In the genomic region with DNA sequence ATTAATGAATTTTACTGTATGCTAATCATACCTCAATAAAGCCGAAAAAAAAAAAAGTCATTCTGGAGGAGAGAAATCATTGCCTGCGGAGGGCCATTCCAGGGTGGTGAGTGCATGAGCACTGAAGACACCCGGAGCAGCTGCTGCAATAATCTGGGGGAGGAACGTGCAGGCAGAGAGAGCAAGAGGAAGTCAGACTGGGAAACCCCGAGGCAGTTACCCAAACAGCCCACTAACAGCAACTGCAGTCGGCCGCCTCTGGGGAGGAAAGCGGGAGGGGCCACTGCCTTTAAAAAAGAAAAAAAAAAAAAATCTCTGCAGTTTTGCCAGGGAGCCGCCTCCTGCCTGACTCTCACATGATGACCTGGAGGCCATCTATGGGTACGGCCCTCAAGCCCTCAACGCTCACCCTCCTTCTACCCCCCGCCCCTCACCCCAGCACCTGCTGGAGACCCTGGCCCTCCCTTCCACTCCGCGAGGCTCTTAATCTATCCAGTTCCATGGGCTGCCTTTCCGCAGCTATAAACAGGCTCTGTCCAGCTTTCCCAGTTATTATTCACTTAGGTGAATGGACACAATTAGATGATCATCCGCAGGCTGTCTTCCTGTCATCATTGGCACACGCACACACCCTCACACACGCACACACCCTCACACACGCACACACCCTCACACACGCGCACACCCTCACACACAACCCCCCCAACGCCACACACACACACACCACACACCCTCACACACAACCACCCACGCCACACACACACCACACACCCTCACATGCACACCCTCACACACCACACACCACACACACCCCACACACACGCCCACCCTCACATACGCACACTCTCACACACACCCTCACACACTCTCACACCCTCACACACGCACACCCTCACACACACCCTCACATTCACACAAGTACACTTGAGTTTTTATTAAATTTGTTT, we compare ENCODE assay signal across 8 cellular contexts. TPM values are rescaled to one million over a fixed set of nuclear protein-coding genes. Genes with fewer than 3 reads are reported as not detected.
A peak's percentile ranks its signal among the peaks of the same experiment; 100 is the strongest.
DNase-seq lines count a peak whose midpoint lies in the region; ATAC-seq lines count a peak whose summit lies in the region.

No MANE protein-coding gene starts in this region.

- peak overlapping the region; percentile 42 for H3K18ac ChIP-seq in trophoblast cell (ENCODE audit: low read length)

- ATAC-seq in GM18502 (IDR thresholded peaks at IDR 0.05; ENCODE audit: poor library complexity, unreplicated experiment) (peak; percentile 82), HG02970 (IDR thresholded peaks at IDR 0.05; ENCODE audit: low FRiP score, unreplicated experiment) (peak; percentile 69), esophagus mucosa (peak; percentile 35)

- H3K9me3 ChIP-seq in trophoblast cell (ENCODE audit: insufficient read depth, low read depth, low read length) = no peaks in the 10 kb centered on the region

- H4K8ac ChIP-seq in trophoblast cell (ENCODE audit: low read depth, low read length) = peak overlapping the region; percentile 35

- H3K14ac ChIP-seq in trophoblast cell (ENCODE audit: low read length) = peak overlapping the region; percentile 70

- peaks cover 3% of the 10 kb centered on the region for H3K79me1 ChIP-seq in trophoblast cell (ENCODE audit: low read length)

- H2BK12ac ChIP-seq in trophoblast cell (ENCODE audit: low read length) = peak overlapping the region; percentile 67

- H3K4me1 ChIP-seq in ACC112 (ENCODE audit: control insufficient read depth, insufficient read depth, low read length, unreplicated experiment) (peaks cover 16% of the 10 kb centered on the region), trophoblast cell (ENCODE audit: control insufficient read depth in 1 of 2, insufficient read depth in 2 of 2, low read length in 2 of 2) (peaks cover 12 to 16% of the 10 kb centered on the region in 2 experiments)

- H4K91ac ChIP-seq in trophoblast cell (ENCODE audit: low read depth, low read length) = peak overlapping the region; percentile 53

- 100% methylated on average over 5 of the region's 26 CpGs for WGBS in trophoblast cell (ENCODE audit: extremely low coverage, insufficient coverage, insufficient read length)

- DNase-seq in NCI-H226 (peak; percentile 93), trophoblast cell (peak; percentile 81 to 87), NCI-H446 treated with DMSO at 0.1 percent for 48 hours (lab: John Stamatoyannopoulos, UW) (no peak)
- peak; percentile 51 for DNase-seq in activated CD4-positive, alpha-beta T cell treated with anti-CD3 and anti-CD28 coated beads, Interleukin-2, amount 50 U/mL, for 1 hour

- H2AFZ ChIP-seq in ACC112 (ENCODE audit: low read length, unreplicated experiment) (no peak overlapping the region), trophoblast cell (ENCODE audit: insufficient read depth, low read length, poor library complexity) (peak overlapping the region; percentile 45)

- no peak overlapping the region for H2BK5ac ChIP-seq in trophoblast cell (ENCODE audit: low read depth, low read length, poor library complexity)

- H3K27me3 ChIP-seq in ACC112 (ENCODE audit: insufficient read depth, low read length) = peaks cover 9% of the 10 kb centered on the region; the same call in 1 of the 2 replicates
- H3K27me3 ChIP-seq in trophoblast cell (ENCODE audit: insufficient read depth, low read length) = no peaks in the 10 kb centered on the region

- H3K79me2 ChIP-seq in ACC112 (ENCODE audit: control insufficient read depth, insufficient read depth, low read length, unreplicated experiment) (no peaks in the 10 kb centered on the region), trophoblast cell (ENCODE audit: control insufficient read depth, insufficient read depth, low read length, poor library complexity) (peaks cover 2% of the 10 kb centered on the region)

- no peak overlapping the region for H2BK120ac ChIP-seq in trophoblast cell (ENCODE audit: insufficient read depth, low read length, poor library complexity)

- peak overlapping the region; percentile 26 for H4K12ac ChIP-seq in trophoblast cell (ENCODE audit: low read depth, low read length)

- H2AK5ac ChIP-seq in trophoblast cell (ENCODE audit: low read length) = peak overlapping the region; percentile 84

- H3K4ac ChIP-seq in trophoblast cell (ENCODE audit: low read depth, low read length) = no peak overlapping the region

- H3K4me2 ChIP-seq in trophoblast cell (ENCODE audit: low read length) = peak overlapping the region; percentile 23

- H3K27ac ChIP-seq in ACC112 (ENCODE audit: low read depth, low read length) = peak overlapping the region; percentile 37
- no peak overlapping the region for H3K27ac ChIP-seq in trophoblast cell (ENCODE audit: low read depth, low read length)

- H3K36me3 ChIP-seq in ACC112 (ENCODE audit: insufficient read depth, low read length) (no peaks in the 10 kb centered on the region), trophoblast cell (ENCODE audit: control insufficient read depth in 1 of 2, insufficient read depth in 2 of 2, low read length in 2 of 2) (no peaks in the 10 kb centered on the region)

- no peak overlapping the region for H3K9ac ChIP-seq in trophoblast cell (ENCODE audit: low read length)

- no peak overlapping the region for H3K4me3 ChIP-seq in ACC112 (ENCODE audit: low read depth, low read length)
- H3K4me3 ChIP-seq in trophoblast cell (ENCODE audit: low read depth, low read length) = peak overlapping the region; percentile 44

- H3K23ac ChIP-seq in trophoblast cell (ENCODE audit: low read length) = no peak overlapping the region

RNA-seq across cellular contexts. Expression of gene AVPR2, which starts 3.4 kb away (rescaled TPM):
- 0.20 TPM for total RNA-seq in esophagus mucosa
- not detected in 2 replicates for polyA plus RNA-seq in trophoblast cell (2013)

RNA-seq across cellular contexts. Expression of gene L1CAM, which starts 15.1 kb away (rescaled TPM):
- 0.80 TPM for total RNA-seq in esophagus mucosa
- 17.7 and 21.8 TPM in 2 replicates for polyA plus RNA-seq in trophoblast cell (2013)

RNA-seq across cellular contexts. Expression of gene ARHGAP4, which starts 25.0 kb away (rescaled TPM):
- total RNA-seq in esophagus mucosa = 7.5 TPM
- polyA plus RNA-seq in trophoblast cell (2013) = 1.5 and 1.9 TPM in 2 replicates

RNA-seq across cellular contexts. Expression of gene NAA10, which starts 33.8 kb away (rescaled TPM):
- total RNA-seq in esophagus mucosa = 73.6 TPM
- 92.2 and 95.5 TPM in 2 replicates for polyA plus RNA-seq in trophoblast cell (2013)

RNA-seq across cellular contexts. Expression of gene RENBP, which starts 43.4 kb away (rescaled TPM):
- 0.52 TPM for total RNA-seq in esophagus mucosa
- polyA plus RNA-seq in trophoblast cell (2013) = 0.82 and 0.94 TPM in 2 replicates
